In genomic region chr4:82352118-82352824, GRCh38 we compare ENCODE assay signal across 15 cellular contexts. TPM values are rescaled to one million over a fixed set of nuclear protein-coding genes. Genes with fewer than 3 reads are reported as not detected.
A peak's percentile ranks its signal among the peaks of the same experiment; 100 is the strongest.
DNase-seq lines count a peak whose midpoint lies in the region; ATAC-seq, FAIRE-seq and TF ChIP-seq lines count a peak whose summit lies in the region.
"Had no signal": no experiment of that assay in that cellular context is flagged by ENCODE, and none has a peak within 500 bp of the region (broad histone marks: within the 10 kb centered on the region; RNA-seq: fewer than 3 reads in every experiment).

No MANE protein-coding gene starts in this region.

- TF ChIP-seq EP300 in K562 (IDR thresholded peaks at IDR 0.05; ENCODE audit: low read length) (no peak), gastroesophageal sphincter (IDR thresholded peaks at IDR 0.05) (no peak)

- H3K36me3 ChIP-seq in PC-3 (ENCODE audit: low read depth, low read length), result peaks cover 55% of the 10 kb centered on the region
- peaks cover 81% of the 10 kb centered on the region for H3K36me3 ChIP-seq in K562 (ENCODE audit: control insufficient read depth, insufficient read depth, low read length)
- H3K36me3 ChIP-seq in WERI-Rb-1, result peaks cover 90% of the 10 kb centered on the region
- peaks cover 11 to 82% of the 10 kb centered on the region in 2 donors for H3K36me3 ChIP-seq in gastroesophageal sphincter

- no peak overlapping the region for H2AFZ ChIP-seq in PC-3 (ENCODE audit: low read length)
- H2AFZ ChIP-seq in K562 (ENCODE audit: low read depth, low read length), result no peak overlapping the region

- in situ Hi-C loops in K562 (cut with MboI), result no loop called here

- POLR2A ChIA-PET in PC-3 (lab: Charles Lee; ENCODE audit: unreplicated experiment) (no interaction called here), K562 (lab: Yijun Ruan, JAX) (interaction anchor here (0.6 to 1.6 kb wide), 3 partner anchors 9 to 661 kb away, joined by 3 to 5 read pairs (median 4); no protein-coding TSS in a partner anchor)

- H3K79me2 ChIP-seq in PC-3 (ENCODE audit: low read length), result peaks cover 43% of the 10 kb centered on the region
- H3K79me2 ChIP-seq in K562 (ENCODE audit: control insufficient read depth, insufficient read depth, low read length), result peaks cover 25% of the 10 kb centered on the region

- H4K20me1 ChIP-seq in PC-3 (ENCODE audit: low read length) (peaks cover 40% of the 10 kb centered on the region), K562 (replicated peaks; ENCODE audit: control insufficient read depth, insufficient read depth, low read length) (peaks cover 5% of the 10 kb centered on the region; the same call in 1 of the 2 replicates)

- no peak overlapping the region for H3K4me3 Mint-ChIP-seq in activated CD4-positive, alpha-beta T cell treated with anti-CD3 and anti-CD28 coated beads, Interleukin-2, amount 10 ng/mL, durations not matched to agents 24 days and 14 days
- no peak overlapping the region for H3K4me3 Mint-ChIP-seq in osteocyte (ENCODE audit: unreplicated experiment)

- no peak overlapping the region for H3K4me2 ChIP-seq in PC-3 (ENCODE audit: low read length)
- no peak overlapping the region for H3K4me2 ChIP-seq in K562 (ENCODE audit: insufficient read depth, low read length)

- H3K9me3 ChIP-seq in PC-3 (ENCODE audit: low read length) (no peaks in the 10 kb centered on the region), K562 (replicated peaks; ENCODE audit: control insufficient read depth, insufficient read depth, low read depth, low read length) (no peaks in the 10 kb centered on the region), WERI-Rb-1 (ENCODE audit: severe bottlenecking) (no peaks in the 10 kb centered on the region), gastroesophageal sphincter (no peaks in the 10 kb centered on the region)
- H3K9me3 ChIP-seq: thoracic aorta had no signal

- H3K4me3 ChIP-seq in PC-3 (ENCODE audit: low read length), result no peak overlapping the region
- no peak overlapping the region for H3K4me3 ChIP-seq in K562
- no peak overlapping the region for H3K4me3 ChIP-seq in WERI-Rb-1 (ENCODE audit: low read depth, low read length)
- H3K4me3 ChIP-seq in gastroesophageal sphincter, result no peak overlapping the region
- H3K4me3 ChIP-seq: skin epidermis, thoracic aorta had no signal

- H3K9me3 Mint-ChIP-seq in activated CD4-positive, alpha-beta T cell treated with anti-CD3 and anti-CD28 coated beads, Interleukin-2, amount 10 ng/mL, durations not matched to agents 24 days and 14 days, result no peaks in the 10 kb centered on the region
- H3K9me3 Mint-ChIP-seq in osteocyte (ENCODE audit: unreplicated experiment), result no peaks in the 10 kb centered on the region

- H3K27me3 ChIP-seq in PC-3 (ENCODE audit: low read length) (no peaks in the 10 kb centered on the region), K562 (ENCODE audit: control insufficient read depth in 2 of 2, insufficient read depth in 2 of 2, low read length in 2 of 2) (no peaks in the 10 kb centered on the region), WERI-Rb-1 (ENCODE audit: insufficient read depth, low read depth, severe bottlenecking) (no peaks in the 10 kb centered on the region), gastroesophageal sphincter (no peaks in the 10 kb centered on the region)

- CTCF ChIA-PET in PC-3 (lab: Charles Lee) (no interaction called here), K562 (lab: Yijun Ruan, JAX; ENCODE audit: low intra/inter-chr PET ratio) (no interaction called here)

- TF ChIP-seq RAD21 in K562 (CRISPR knock-in tag; conservative IDR thresholded peaks at IDR 0.05 in 1 of 2, IDR thresholded peaks at IDR 0.05 in 1 of 2), result no peak

- WGBS in K562 (ENCODE audit: insufficient coverage, low coverage, missing lambda C conversion rate), result 96% methylated on average over 6 of the region's 6 CpGs
- WGBS in gastroesophageal sphincter (ENCODE audit: low coverage in 1 of 2), 2 donors, result 89 to 90% methylated on average over 4 to 6 of the region's 6 CpGs

- no peaks in the 10 kb centered on the region for H3K9me2 ChIP-seq in PC-3 (replicated peaks; ENCODE audit: low read length)

- no peak for FAIRE-seq in K562 (lab: Jason Lieb, UNC)
- FAIRE-seq: colon had no signal

- no peaks in the 10 kb centered on the region for H3K4me1 ChIP-seq in PC-3 (ENCODE audit: insufficient read depth, low read length)
- no peaks in the 10 kb centered on the region for H3K4me1 ChIP-seq in K562 (replicated peaks in 1 of 2; ENCODE audit: control insufficient read depth in 2 of 2, insufficient read depth in 2 of 2, low read length in 2 of 2)
- H3K4me1 ChIP-seq in gastroesophageal sphincter, result peaks cover 0 to 56% (median 0%) of the 10 kb centered on the region in 3 donors

- TF ChIP-seq CTCF in PC-3 (conservative IDR thresholded peaks at IDR 0.05; ENCODE audit: low read depth, low read length), result no peak
- TF ChIP-seq CTCF in K562 (IDR thresholded peaks at IDR 0.05 in 2 of 3, conservative IDR thresholded peaks at IDR 0.05 in 1 of 3; ENCODE audit: insufficient read depth in 2 of 3, low read depth in 1 of 3, low read length in 3 of 3), result no peak
- TF ChIP-seq CTCF in osteocyte (IDR thresholded peaks at IDR 0.05), result no peak
- TF ChIP-seq CTCF in WERI-Rb-1 (IDR thresholded peaks at IDR 0.05; ENCODE audit: low read depth, low read length), result no peak
- no peak for TF ChIP-seq CTCF in gastroesophageal sphincter (IDR thresholded peaks at IDR 0.05)

- BruUV-seq in PC-3 (replicated peaks; lab: Mats Ljungman, UMichigan) (no TSS peak), K562 (replicated peaks; lab: Mats Ljungman, UMichigan) (no TSS peak)

- no peaks in the 10 kb centered on the region for H3F3A ChIP-seq in PC-3 (ENCODE audit: low read length, unreplicated experiment)

- H3K9ac ChIP-seq in PC-3 (ENCODE audit: low read length), result no peak overlapping the region
- no peak overlapping the region for H3K9ac ChIP-seq in K562 (ENCODE audit: insufficient read depth in 1 of 2, low read depth in 2 of 2, low read length in 2 of 2)

- no peaks in the 10 kb centered on the region for H3K27me3 Mint-ChIP-seq in activated CD4-positive, alpha-beta T cell treated with anti-CD3 and anti-CD28 coated beads, Interleukin-2, amount 10 ng/mL, durations not matched to agents 24 days and 14 days
- H3K27me3 Mint-ChIP-seq in osteocyte (ENCODE audit: unreplicated experiment), result no peaks in the 10 kb centered on the region

- H3K36me3 Mint-ChIP-seq in activated CD4-positive, alpha-beta T cell treated with anti-CD3 and anti-CD28 coated beads, Interleukin-2, amount 10 ng/mL, durations not matched to agents 24 days and 14 days (ENCODE audit: low read depth), result peaks cover 69% of the 10 kb centered on the region
- H3K36me3 Mint-ChIP-seq in osteocyte (ENCODE audit: unreplicated experiment), result peaks cover 62% of the 10 kb centered on the region

- TF ChIP-seq POLR2A in K562 (conservative IDR thresholded peaks at IDR 0.05), result peak; percentile 53
- no peak for TF ChIP-seq POLR2A in gastroesophageal sphincter (IDR thresholded peaks at IDR 0.05)

- H3K9me1 ChIP-seq in K562 (ENCODE audit: control insufficient read depth, insufficient read depth, low read length), result no peaks in the 10 kb centered on the region

- ATAC-seq in PC-3 (peak; percentile 13; the same call in 1 of the 2 replicates), K562 (peak; percentile 52), gastroesophageal sphincter (no peak)

- no peak overlapping the region for H3K27ac ChIP-seq in PC-3 (ENCODE audit: low read length)
- no peak overlapping the region for H3K27ac ChIP-seq in K562 (ENCODE audit: extremely low read depth, low read depth, low read length)
- H3K27ac ChIP-seq in WERI-Rb-1, result no peak overlapping the region
- no peak overlapping the region for H3K27ac ChIP-seq in gastroesophageal sphincter
- H3K27ac ChIP-seq: thoracic aorta had no signal

- intact Hi-C loops in activated CD4-positive, alpha-beta T cell treated with anti-CD3 and anti-CD28 coated beads, Interleukin-2, amount 10 ng/mL, durations not matched to agents 24 days and 14 days (cut with micrococcal nuclease), result loop anchor here (2.0 kb wide), 2 partner anchors 23 to 67 kb away; no protein-coding TSS in a partner anchor
- intact Hi-C loops in PC-3 (cut with micrococcal nuclease), result no loop called here
- intact Hi-C loops in K562 (cut with micrococcal nuclease), result no loop called here

- H3K27ac Mint-ChIP-seq in activated CD4-positive, alpha-beta T cell treated with anti-CD3 and anti-CD28 coated beads, Interleukin-2, amount 10 ng/mL, durations not matched to agents 24 days and 14 days, result peak overlapping the region; percentile 90
- H3K27ac Mint-ChIP-seq in osteocyte (ENCODE audit: unreplicated experiment), result peak overlapping the region; percentile 79

- no peak for DNase-seq in activated CD4-positive, alpha-beta T cell treated with anti-CD3 and anti-CD28 coated beads, Interleukin-2, amount 10 ng/mL, durations not matched to agents 24 days and 14 days
- DNase-seq in activated CD4-positive, alpha-beta T cell treated with anti-CD3 and anti-CD28 coated beads, Interleukin-2, amount 50 U/mL, for 1 hour, result no peak
- DNase-seq in PC-3 (no peak), K562 (ENCODE audit: extremely low read depth in 1 of 4, low spot score in 3 of 4) (no peak), osteocyte (ENCODE audit: extremely low spot score, unreplicated experiment) (no peak), middle frontal gyrus (ENCODE audit: extremely low spot score, low spot score) (no peak), WERI-Rb-1 (no peak)
- DNase-seq: activated CD4-positive, alpha-beta T cell treated with anti-CD3 and anti-CD28 coated beads for 1 hour; hypothalamus; NCI-H1105 treated with DMSO at 0.1 percent for 48 hours; NCI-H226 had no signal

- peaks cover 33% of the 10 kb centered on the region for H3K4me1 Mint-ChIP-seq in activated CD4-positive, alpha-beta T cell treated with anti-CD3 and anti-CD28 coated beads, Interleukin-2, amount 10 ng/mL, durations not matched to agents 24 days and 14 days
- peaks cover 13% of the 10 kb centered on the region for H3K4me1 Mint-ChIP-seq in osteocyte (ENCODE audit: unreplicated experiment)

RNA-seq across cellular contexts. Expression of gene HNRNPD, which starts 21.5 kb away (rescaled TPM):
- total RNA-seq in activated CD4-positive, alpha-beta T cell treated with anti-CD3 and anti-CD28 coated beads, Interleukin-2, amount 10 ng/mL, durations not matched to agents 24 days and 14 days, result 481 and 492 TPM in 2 replicates
- total RNA-seq in PC-3 (2014; rRNA removed), result 86.4 and 136 TPM in 2 replicates
- 121 and 345 TPM in 2 replicates for total RNA-seq in K562 (2011; cell fraction: chromatin; rRNA removed; ENCODE audit: low replicate concordance)
- total RNA-seq in K562 (2011; cell fraction: nucleolus; rRNA removed), result 98.2 and 123 TPM in 2 replicates
- 163 and 222 TPM in 2 replicates for total RNA-seq in K562 (2011; cell fraction: nucleoplasm; rRNA removed)
- total RNA-seq in K562 (2014; rRNA removed), result 157 and 160 TPM in 2 replicates
- 98.8 and 120 TPM in 2 replicates for total RNA-seq in K562 (2014; rRNA removed; fragmentation: Illumina TruSeq; extraction: Trizol)
- total RNA-seq in K562 (2015; rRNA removed; fragmentation: Illumina TruSeq; extraction: Trizol), result 135 and 147 TPM in 2 replicates
- 346 and 422 TPM in 2 replicates for total RNA-seq in K562 (2021)
- 92.4 and 129 TPM in 2 replicates for polyA plus RNA-seq in K562 (2011; rRNA removed)
- polyA plus RNA-seq in K562 (2011; cell fraction: cytosol; rRNA removed), result 36.9 and 58.0 TPM in 2 replicates
- polyA plus RNA-seq in K562 (2011; cell fraction: nucleus; rRNA removed), result 162 and 252 TPM in 2 replicates
- polyA plus RNA-seq in K562 (2012), result 291 and 588 TPM in 2 replicates
- polyA plus RNA-seq in K562 (2014; fragmentation: Illumina TruSeq; extraction: Trizol), result 851 and 955 TPM in 2 replicates
- polyA plus RNA-seq in K562 (2014; fragmentation: Nextera tagmentation; extraction: Ambion mirVana), result 100 to 1,000 TPM; 152 to 187 TPM
- polyA plus RNA-seq in K562 (2014; rRNA removed), result 307 and 442 TPM in 2 replicates
- 51.2 and 75.0 TPM in 2 replicates for polyA minus RNA-seq in K562 (2011; rRNA and poly(A)+ RNA removed)
- polyA minus RNA-seq in K562 (2011; cell fraction: cytosol; rRNA and poly(A)+ RNA removed), result 73.1 and 75.2 TPM in 2 replicates
- 54.7 and 85.6 TPM in 2 replicates for polyA minus RNA-seq in K562 (2011; cell fraction: nucleus; rRNA and poly(A)+ RNA removed)
- total RNA-seq in osteocyte, result 189 and 197 TPM in 2 replicates
- total RNA-seq in gastroesophageal sphincter, result 10 to 100 TPM; 47.8 to 82.5 (median 72.8) TPM
